21 cellular contexts compared by ENCODE assay signal in the genomic region with DNA sequence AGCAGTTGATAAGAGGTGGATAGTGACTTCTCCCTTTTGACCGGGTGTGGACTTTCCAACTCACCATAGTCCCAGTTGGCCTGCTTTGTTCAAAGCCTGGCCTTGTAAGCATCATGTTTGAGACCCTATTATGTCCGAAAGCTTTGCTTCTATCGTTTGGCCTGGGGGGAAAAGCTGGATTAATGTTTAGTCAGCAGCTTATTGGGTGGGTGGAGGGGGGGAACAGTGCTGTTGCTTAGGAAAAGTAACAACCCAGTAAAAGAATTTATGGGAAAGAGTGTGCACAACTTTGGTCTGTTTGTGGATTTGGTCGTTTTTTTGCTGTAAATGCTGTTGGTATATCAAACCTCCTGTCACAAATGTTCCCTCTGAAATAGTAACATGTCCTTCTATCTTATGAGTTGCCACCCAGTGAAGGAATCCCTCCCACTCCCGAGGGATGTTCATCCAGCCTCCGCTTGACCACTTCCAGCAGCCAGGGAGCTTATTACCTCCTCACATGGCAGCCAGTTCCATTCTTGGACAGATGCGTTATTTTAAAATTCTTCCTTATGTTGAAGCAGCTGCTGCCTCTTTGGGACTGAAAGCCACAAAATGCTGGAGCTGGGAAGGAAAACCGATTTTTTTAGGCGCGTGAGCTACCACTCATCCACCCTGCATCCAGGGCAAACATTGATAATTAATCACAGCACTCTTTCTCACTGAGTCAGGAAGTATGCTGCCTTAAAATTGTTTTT. TPM values are rescaled to one million over a fixed set of nuclear protein-coding genes. Genes with fewer than 3 reads are reported as not detected.
DNase-seq lines count a peak whose midpoint lies in the region; ATAC-seq and TF ChIP-seq lines count a peak whose summit lies in the region.
"Had no signal": no experiment of that assay in that cellular context is flagged by ENCODE, and none has a peak within 500 bp of the region (broad histone marks: within the 10 kb centered on the region; RNA-seq: fewer than 3 reads in every experiment).

No MANE protein-coding gene starts in this region.

- no peaks in the 10 kb centered on the region for H3K27me3 Mint-ChIP-seq in natural killer cell treated with Interleukin-12 subunit alpha and Interleukin-12 subunit beta and Interleukin-15 and Interleukin-18, amount 100 ng/mL, for 72 hours
- H3K27me3 Mint-ChIP-seq in natural killer cell (ENCODE audit: low read depth in 2 of 2) (no peaks in the 10 kb centered on the region), type B pancreatic cell (no peaks in the 10 kb centered on the region)
- H3K27me3 Mint-ChIP-seq: memory B cell had no signal

- peak overlapping the region; percentile 72 for H3K27ac ChIP-seq in angular gyrus (ENCODE audit: low read depth, low read length)
- H3K27ac ChIP-seq: neutrophil had no signal

- H3K9me3 Mint-ChIP-seq in natural killer cell treated with Interleukin-12 subunit alpha and Interleukin-12 subunit beta and Interleukin-15 and Interleukin-18, amount 100 ng/mL, for 72 hours = no peaks in the 10 kb centered on the region
- H3K9me3 Mint-ChIP-seq in natural killer cell = no peaks in the 10 kb centered on the region
- no peaks in the 10 kb centered on the region for H3K9me3 Mint-ChIP-seq in type B pancreatic cell
- H3K9me3 Mint-ChIP-seq: activated naive CD4-positive, alpha-beta T cell treated with anti-CD3 and anti-CD28 coated beads, Interleukin-2, amount 50 U/mL, for 72 hours; endodermal cell; memory B cell had no signal

- no peak for TF ChIP-seq CTCF in natural killer cell (IDR thresholded peaks at IDR 0.05)
- no peak for TF ChIP-seq CTCF in type B pancreatic cell (conservative IDR thresholded peaks at IDR 0.05)

- intact Hi-C loops in natural killer cell (cut with micrococcal nuclease) = no loop called here

- no peak overlapping the region for H3K4me3 Mint-ChIP-seq in natural killer cell treated with Interleukin-12 subunit alpha and Interleukin-12 subunit beta and Interleukin-15 and Interleukin-18, amount 100 ng/mL, for 72 hours
- no peak overlapping the region for H3K4me3 Mint-ChIP-seq in natural killer cell
- peak overlapping the region; percentile 14 for H3K4me3 Mint-ChIP-seq in type B pancreatic cell
- H3K4me3 Mint-ChIP-seq: endodermal cell, memory B cell had no signal

- peaks cover 28 to 31% of the 10 kb centered on the region in 2 donors for H3K4me1 Mint-ChIP-seq in natural killer cell treated with Interleukin-12 subunit alpha and Interleukin-12 subunit beta and Interleukin-15 and Interleukin-18, amount 100 ng/mL, for 72 hours (ENCODE audit: low read depth in 2 of 2)
- H3K4me1 Mint-ChIP-seq in natural killer cell = peaks cover 5 to 21% of the 10 kb centered on the region in 2 donors
- peaks cover 14% of the 10 kb centered on the region for H3K4me1 Mint-ChIP-seq in type B pancreatic cell (ENCODE audit: unreplicated experiment)

- no peak for DNase-seq in natural killer cell treated with Interleukin-12 subunit alpha and Interleukin-12 subunit beta and Interleukin-15 and Interleukin-18, amount 100 ng/mL, for 72 hours (ENCODE audit: low spot score)
- DNase-seq in natural killer cell (no peak), myocyte (ENCODE audit: low read depth) (peak; percentile 84), type B pancreatic cell (ENCODE audit: extremely low spot score, unreplicated experiment) (no peak), hepatic stellate cell (ENCODE audit: low spot score) (no peak), NCI-H2171 (lab: John Stamatoyannopoulos, UW) (no peak), NCI-H2029 (lab: John Stamatoyannopoulos, UW) (no peak)
- DNase-seq: activated CD8-positive, alpha-beta memory T cell treated with anti-CD3 and anti-CD28 coated beads, Interleukin-2, amount 50 U/mL, for 48 hours; BE2C; endodermal cell; gastrocnemius medialis; IMR-90; MV-4-11; NCI-H2081; NCI-H526 treated with DMSO at 0.1 percent for 48 hours; stimulated activated naive CD8-positive, alpha-beta T cell treated with anti-CD3 and anti-CD28 coated beads, Interleukin-15, Interleukin-2, amounts not matched to agents 100 U/mL and 50 U/mL, for 24 hours had no signal

- peak overlapping the region; percentile 92 to 95 for H3K27ac Mint-ChIP-seq in natural killer cell treated with Interleukin-12 subunit alpha and Interleukin-12 subunit beta and Interleukin-15 and Interleukin-18, amount 100 ng/mL, for 72 hours
- no peak overlapping the region for H3K27ac Mint-ChIP-seq in natural killer cell
- H3K27ac Mint-ChIP-seq in type B pancreatic cell = no peak overlapping the region
- H3K27ac Mint-ChIP-seq: endodermal cell had no signal

- H3K36me3 Mint-ChIP-seq in natural killer cell treated with Interleukin-12 subunit alpha and Interleukin-12 subunit beta and Interleukin-15 and Interleukin-18, amount 100 ng/mL, for 72 hours = peaks cover 32% of the 10 kb centered on the region
- H3K36me3 Mint-ChIP-seq in natural killer cell (peaks cover 9% of the 10 kb centered on the region), type B pancreatic cell (peaks cover 35% of the 10 kb centered on the region)

- no peak for ATAC-seq in natural killer cell treated with Interleukin-12 subunit alpha and Interleukin-12 subunit beta and Interleukin-15 and Interleukin-18, amount 100 ng/mL, for 72 hours
- ATAC-seq in natural killer cell = no peak
- ATAC-seq: gastrocnemius medialis, HCT116 had no signal

RNA-seq across cellular contexts. Expression of a gene that starts 10.5 kb away (rescaled TPM):
- 10 to 100 TPM; 81.4 to 95.5 TPM for total RNA-seq in natural killer cell treated with Interleukin-12 subunit alpha and Interleukin-12 subunit beta and Interleukin-15 and Interleukin-18, amount 100 ng/mL, for 72 hours
- total RNA-seq in natural killer cell (10 to 100 TPM; 67.8 to 80.8 (median 78.9) TPM), myocyte (110 and 138 TPM in 2 replicates), type B pancreatic cell (ENCODE audit: low replicate concordance) (116 and 123 TPM in 2 replicates)
- polyA plus RNA-seq in myocyte (2012) = 151 TPM

RNA-seq across cellular contexts. Expression of a gene that starts 16.9 kb away (rescaled TPM):
- total RNA-seq in natural killer cell treated with Interleukin-12 subunit alpha and Interleukin-12 subunit beta and Interleukin-15 and Interleukin-18, amount 100 ng/mL, for 72 hours = 100 to 1,000 TPM; 185 to 242 TPM
- total RNA-seq in natural killer cell = 100 to 1,000 TPM; 315 to 331 (median 329) TPM
- total RNA-seq in myocyte = not detected in 2 replicates
- 1.3 TPM for polyA plus RNA-seq in myocyte (2012)
- not detected in 2 replicates for total RNA-seq in type B pancreatic cell (ENCODE audit: low replicate concordance)
- total RNA-seq: endodermal cell, IMR-90 had no signal

RNA-seq across cellular contexts. Expression of a gene that starts 32.1 kb away (rescaled TPM):
- total RNA-seq in natural killer cell treated with Interleukin-12 subunit alpha and Interleukin-12 subunit beta and Interleukin-15 and Interleukin-18, amount 100 ng/mL, for 72 hours = 1 to 10 TPM; 2.3 to 4.9 TPM
- total RNA-seq in natural killer cell = 10 to 100 TPM in 1 of 3 donors, 1 to 10 TPM in 2; 5.9 to 12.5 (median 6.9) TPM
- 0.05 and 0.13 TPM in 2 replicates for total RNA-seq in myocyte
- polyA plus RNA-seq in myocyte (2012) = 0.33 TPM
- total RNA-seq in type B pancreatic cell (ENCODE audit: low replicate concordance) = 3.6 and 5.6 TPM in 2 replicates

RNA-seq across cellular contexts. Expression of a gene that starts 38.2 kb away (rescaled TPM):
- total RNA-seq in natural killer cell treated with Interleukin-12 subunit alpha and Interleukin-12 subunit beta and Interleukin-15 and Interleukin-18, amount 100 ng/mL, for 72 hours = 10 to 100 TPM; 38.1 to 39.2 TPM
- total RNA-seq in natural killer cell (10 to 100 TPM; 54.3 to 80.9 (median 68.3) TPM), myocyte (37.0 and 39.1 TPM in 2 replicates), type B pancreatic cell (ENCODE audit: low replicate concordance) (36.9 and 43.6 TPM in 2 replicates)
- 57.4 TPM for polyA plus RNA-seq in myocyte (2012)

RNA-seq across cellular contexts. Expression of a gene that starts 38.5 kb away (rescaled TPM):
- 10 to 100 TPM; 22.2 to 35.2 TPM for total RNA-seq in natural killer cell treated with Interleukin-12 subunit alpha and Interleukin-12 subunit beta and Interleukin-15 and Interleukin-18, amount 100 ng/mL, for 72 hours
- total RNA-seq in natural killer cell (10 to 100 TPM; 37.5 to 49.1 (median 45.9) TPM), myocyte (28.1 and 29.3 TPM in 2 replicates), type B pancreatic cell (ENCODE audit: low replicate concordance) (37.3 and 40.8 TPM in 2 replicates)
- 24.7 TPM for polyA plus RNA-seq in myocyte (2012)

Comparison
In these comparisons a context has a peak if more than half of its experiments do, and no peak if none do; other contexts are left out.
1. H3K27ac Mint-ChIP-seq: peak in natural killer cell treated with Interleukin-12 subunit alpha and Interleukin-12 subunit beta and Interleukin-15 and Interleukin-18, amount 100 ng/mL, for 72 hours (2 of 2); none in natural killer cell (0 of 2) and type B pancreatic cell (single experiment).
2. RNA of a gene that starts 16.9 kb away (total RNA-seq): 315 to 331 TPM in natural killer cell and 185 to 242 TPM in natural killer cell treated with Interleukin-12 subunit alpha and Interleukin-12 subunit beta and Interleukin-15 and Interleukin-18, amount 100 ng/mL, for 72 hours; not detected in type B pancreatic cell and not detected in myocyte; every median in the first group is over 100 times any median in the second.